8 cellular contexts compared by ENCODE assay signal in the genomic region with DNA sequence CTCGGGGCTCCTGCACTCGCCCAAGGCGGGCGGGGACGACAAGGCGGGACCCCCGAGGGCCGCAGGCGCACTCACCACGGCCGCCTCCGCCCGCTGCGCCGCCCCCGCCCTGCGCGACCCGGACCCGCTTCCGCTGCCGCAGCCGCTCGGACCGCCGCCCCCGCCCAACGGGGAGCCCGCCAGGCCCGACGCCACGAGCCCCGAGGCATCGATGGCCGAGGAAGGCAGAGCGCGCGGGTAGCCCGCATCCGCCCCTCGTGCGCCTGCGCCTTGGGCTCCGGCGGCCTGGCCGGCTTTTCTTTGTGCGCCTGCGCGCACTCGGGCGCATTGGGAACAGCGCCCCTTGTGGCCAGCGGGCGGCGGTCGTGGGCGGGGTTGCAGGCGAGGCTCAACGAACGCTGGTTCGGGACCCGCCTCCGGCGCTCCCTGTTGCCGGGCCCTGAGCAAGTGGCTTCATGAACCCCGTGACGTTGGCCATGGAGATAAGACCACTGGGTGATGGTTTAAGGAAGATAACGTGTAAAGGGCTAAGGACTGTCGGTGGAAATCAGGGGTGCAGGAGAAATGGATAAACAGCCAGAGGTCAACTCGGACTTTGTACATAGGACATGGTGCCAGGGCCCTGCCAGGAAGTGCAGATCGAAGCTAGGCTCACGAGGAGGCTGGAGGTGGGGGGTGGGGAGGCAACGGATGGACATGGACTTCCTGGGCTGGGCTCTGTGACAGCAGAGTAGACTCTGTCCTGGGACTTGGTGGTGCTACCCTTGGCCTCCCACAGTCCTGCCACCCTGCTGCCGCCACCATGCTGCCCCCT. TPM values are rescaled to one million over a fixed set of nuclear protein-coding genes. Genes with fewer than 3 reads are reported as not detected.
DNase-seq lines count a peak whose midpoint lies in the region; ATAC-seq and TF ChIP-seq lines count a peak whose summit lies in the region.

A gene (plus strand): TSS at position 725 of the 814 bp plus-strand sequence. CDS start 78 bp downstream, at position 803.
A gene with protein sequence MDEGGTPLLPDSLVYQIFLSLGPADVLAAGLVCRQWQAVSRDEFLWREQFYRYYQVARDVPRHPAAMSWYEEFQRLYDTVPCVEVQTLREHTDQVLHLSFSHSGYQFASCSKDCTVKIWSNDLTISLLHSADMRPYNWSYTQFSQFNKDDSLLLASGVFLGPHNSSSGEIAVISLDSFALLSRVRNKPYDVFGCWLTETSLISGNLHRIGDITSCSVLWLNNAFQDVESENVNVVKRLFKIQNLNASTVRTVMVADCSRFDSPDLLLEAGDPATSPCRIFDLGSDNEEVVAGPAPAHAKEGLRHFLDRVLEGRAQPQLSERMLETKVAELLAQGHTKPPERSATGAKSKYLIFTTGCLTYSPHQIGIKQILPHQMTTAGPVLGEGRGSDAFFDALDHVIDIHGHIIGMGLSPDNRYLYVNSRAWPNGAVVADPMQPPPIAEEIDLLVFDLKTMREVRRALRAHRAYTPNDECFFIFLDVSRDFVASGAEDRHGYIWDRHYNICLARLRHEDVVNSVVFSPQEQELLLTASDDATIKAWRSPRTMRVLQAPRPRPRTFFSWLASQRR (minus strand): TSS at position 220 of the 814 bp plus-strand sequence. CDS start 655 bp downstream, outside the sequence.

- DNase-seq in ELF-1 (ENCODE audit: low read depth, low spot score): peak; percentile 92
- DNase-seq in GM23338 (ENCODE audit: low spot score): peak; percentile 97
- DNase-seq in LHCN-M2 (ENCODE audit: low read depth): peak; percentile 90
- peak; percentile 99 for DNase-seq in RPMI8226
- DNase-seq in activated T-helper 9 cell treated with anti-CD3 and anti-CD28 coated beads, Interleukin-2, amount 50 U/mL, for 16 hours (ENCODE audit: low read depth): peak; percentile 93
- DNase-seq in fibroblast of the aortic adventitia (ENCODE audit: low read depth): peak; percentile 89
- peak; percentile 99 for DNase-seq in natural killer cell treated with Interleukin-12 subunit alpha and Interleukin-12 subunit beta and Interleukin-15 and Interleukin-18, amount 100 ng/mL, for 72 hours (ENCODE audit: low spot score)
- DNase-seq in stimulated activated naive CD4-positive, alpha-beta T cell treated with Interleukin-2 at 50 U/mL for 16 hours (lab: John Stamatoyannopoulos, UW): peak; percentile 91

- peak; percentile 31 for ATAC-seq in GM23338
- peak; percentile 93 for ATAC-seq in natural killer cell treated with Interleukin-12 subunit alpha and Interleukin-12 subunit beta and Interleukin-15 and Interleukin-18, amount 100 ng/mL, for 72 hours

- H3K4me1 ChIP-seq in GM23338 (ENCODE audit: insufficient read depth): peaks cover 9% of the 10 kb centered on the region

- peaks cover 8% of the 10 kb centered on the region for H3K4me1 Mint-ChIP-seq in GM23338
- peaks cover 6 to 14% of the 10 kb centered on the region in 2 donors for H3K4me1 Mint-ChIP-seq in natural killer cell treated with Interleukin-12 subunit alpha and Interleukin-12 subunit beta and Interleukin-15 and Interleukin-18, amount 100 ng/mL, for 72 hours (ENCODE audit: low read depth in 2 of 2)

- H3K4me3 Mint-ChIP-seq in GM23338: peak within 1 kb of the TSS; percentile 75
- peak within 1 kb of the TSS; percentile 84 for H3K4me3 Mint-ChIP-seq in natural killer cell treated with Interleukin-12 subunit alpha and Interleukin-12 subunit beta and Interleukin-15 and Interleukin-18, amount 100 ng/mL, for 72 hours

- H3K4me2 ChIP-seq in GM23338: peak within 1 kb of the TSS; percentile 84

- no peaks in the 10 kb centered on the region for H3K9me3 Mint-ChIP-seq in GM23338
- no peaks in the 10 kb centered on the region for H3K9me3 Mint-ChIP-seq in natural killer cell treated with Interleukin-12 subunit alpha and Interleukin-12 subunit beta and Interleukin-15 and Interleukin-18, amount 100 ng/mL, for 72 hours

- 0 out of 2 replicates have a peak within 1 kb of the TSS, but pooled peaks have one; percentile 81 for H2AFZ ChIP-seq in GM23338

- H3K27me3 Mint-ChIP-seq in GM23338 (ENCODE audit: insufficient read depth, low read depth, poor library complexity): peaks cover 7% of the 10 kb centered on the region
- H3K27me3 Mint-ChIP-seq in natural killer cell treated with Interleukin-12 subunit alpha and Interleukin-12 subunit beta and Interleukin-15 and Interleukin-18, amount 100 ng/mL, for 72 hours: no peaks in the 10 kb centered on the region

- no peaks in the 10 kb centered on the region for H3K9me2 ChIP-seq in GM23338 (ENCODE audit: insufficient read depth)

- H4K20me1 ChIP-seq in GM23338 (replicated peaks; ENCODE audit: insufficient read depth): no peaks in the 10 kb centered on the region

- H3K4me3 ChIP-seq in GM23338 (peak within 1 kb of the TSS; percentile 88), fibroblast of the aortic adventitia (ENCODE audit: low read depth, low read length) (peak within 1 kb of the TSS; percentile 83)

- no peaks in the 10 kb centered on the region for H3K27me3 ChIP-seq in GM23338 (ENCODE audit: insufficient read depth)

- 0 out of 2 replicates have a peak, but pooled peaks cover 5% of the 10 kb centered on the region for H3K79me2 ChIP-seq in GM23338 (replicated peaks; ENCODE audit: insufficient read depth)

- no peaks in the 10 kb centered on the region for H3K36me3 ChIP-seq in GM23338 (ENCODE audit: insufficient read depth)

- H3F3A ChIP-seq in GM23338 (replicated peaks; ENCODE audit: low read depth): no peaks in the 10 kb centered on the region; the same call in 1 of the 2 replicates

- peak; percentile 77 to 91 for TF ChIP-seq CTCF in GM23338 (conservative IDR thresholded peaks at IDR 0.05; ENCODE audit: low read depth in 2 of 2)
- peak; percentile 85 for TF ChIP-seq CTCF in fibroblast of the aortic adventitia (IDR thresholded peaks at IDR 0.05; ENCODE audit: insufficient read depth, low read length)

- peak within 1 kb of the TSS; percentile 81; the same call in 1 of the 2 replicates for H3K27ac Mint-ChIP-seq in GM23338
- peak within 1 kb of the TSS; percentile 83 to 85 for H3K27ac Mint-ChIP-seq in natural killer cell treated with Interleukin-12 subunit alpha and Interleukin-12 subunit beta and Interleukin-15 and Interleukin-18, amount 100 ng/mL, for 72 hours

- peaks cover 15% of the 10 kb centered on the region; the same call in 2 of the 3 replicates for H3K36me3 Mint-ChIP-seq in GM23338 (ENCODE audit: low read depth)
- no peaks in the 10 kb centered on the region for H3K36me3 Mint-ChIP-seq in natural killer cell treated with Interleukin-12 subunit alpha and Interleukin-12 subunit beta and Interleukin-15 and Interleukin-18, amount 100 ng/mL, for 72 hours

- no peak within 1 kb of the TSS for H3K27ac ChIP-seq in GM23338 (ENCODE audit: low read depth)

TF ChIP-seq in GM23338, 12 proteins besides CTCF, POLR2A, EP300 and RAD21:
- TF ChIP-seq CREB1 (CRISPR knock-in tag; IDR thresholded peaks at IDR 0.05; ENCODE audit: low read depth) (peak; percentile 39; the same call in 1 of the 2 replicates), POLR2AphosphoS5 (IDR thresholded peaks at IDR 0.05; ENCODE audit: low read depth) (peak; percentile 59), ZNF331 (CRISPR knock-in tag; IDR thresholded peaks at IDR 0.05; ENCODE audit: low read depth) (no peak)
- TF ChIP-seq, protein P1, sequence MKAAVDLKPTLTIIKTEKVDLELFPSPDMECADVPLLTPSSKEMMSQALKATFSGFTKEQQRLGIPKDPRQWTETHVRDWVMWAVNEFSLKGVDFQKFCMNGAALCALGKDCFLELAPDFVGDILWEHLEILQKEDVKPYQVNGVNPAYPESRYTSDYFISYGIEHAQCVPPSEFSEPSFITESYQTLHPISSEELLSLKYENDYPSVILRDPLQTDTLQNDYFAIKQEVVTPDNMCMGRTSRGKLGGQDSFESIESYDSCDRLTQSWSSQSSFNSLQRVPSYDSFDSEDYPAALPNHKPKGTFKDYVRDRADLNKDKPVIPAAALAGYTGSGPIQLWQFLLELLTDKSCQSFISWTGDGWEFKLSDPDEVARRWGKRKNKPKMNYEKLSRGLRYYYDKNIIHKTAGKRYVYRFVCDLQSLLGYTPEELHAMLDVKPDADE (IDR thresholded peaks at IDR 0.05): peak; percentile 68

RNA-seq across cellular contexts. Expression of the first gene that starts in this region (rescaled TPM):
- not detected in 2 replicates for total RNA-seq in GM23338 (2014; rRNA removed; shearing (Covaris generic))
- not detected in 2 replicates for polyA plus RNA-seq in GM23338 (2016; fragmentation: Nextera tagmentation; extraction: Ambion mirVana)
- not detected in 2 replicates for total RNA-seq in LHCN-M2 (2014; rRNA removed)
- 0.17 TPM for polyA plus RNA-seq in LHCN-M2 (2012)
- total RNA-seq in fibroblast of the aortic adventitia (ENCODE audit: low replicate concordance): 0.36 TPM in 1 of 2 replicates, not detected in the other
- 1 to 10 TPM; 2.4 to 2.5 TPM for total RNA-seq in natural killer cell treated with Interleukin-12 subunit alpha and Interleukin-12 subunit beta and Interleukin-15 and Interleukin-18, amount 100 ng/mL, for 72 hours

RNA-seq across cellular contexts. Expression of the second gene that starts in this region (rescaled TPM):
- total RNA-seq in GM23338 (2014; rRNA removed; shearing (Covaris generic)): 102 and 111 TPM in 2 replicates
- polyA plus RNA-seq in GM23338 (2016; fragmentation: Nextera tagmentation; extraction: Ambion mirVana): 27.0 and 27.9 TPM in 2 replicates
- total RNA-seq in LHCN-M2 (2014; rRNA removed): 205 and 264 TPM in 2 replicates
- 98.1 TPM for polyA plus RNA-seq in LHCN-M2 (2012)
- 52.6 and 139 TPM in 2 replicates for total RNA-seq in fibroblast of the aortic adventitia (ENCODE audit: low replicate concordance)
- 100 to 1,000 TPM; 102 to 155 TPM for total RNA-seq in natural killer cell treated with Interleukin-12 subunit alpha and Interleukin-12 subunit beta and Interleukin-15 and Interleukin-18, amount 100 ng/mL, for 72 hours
